In the genomic region with DNA sequence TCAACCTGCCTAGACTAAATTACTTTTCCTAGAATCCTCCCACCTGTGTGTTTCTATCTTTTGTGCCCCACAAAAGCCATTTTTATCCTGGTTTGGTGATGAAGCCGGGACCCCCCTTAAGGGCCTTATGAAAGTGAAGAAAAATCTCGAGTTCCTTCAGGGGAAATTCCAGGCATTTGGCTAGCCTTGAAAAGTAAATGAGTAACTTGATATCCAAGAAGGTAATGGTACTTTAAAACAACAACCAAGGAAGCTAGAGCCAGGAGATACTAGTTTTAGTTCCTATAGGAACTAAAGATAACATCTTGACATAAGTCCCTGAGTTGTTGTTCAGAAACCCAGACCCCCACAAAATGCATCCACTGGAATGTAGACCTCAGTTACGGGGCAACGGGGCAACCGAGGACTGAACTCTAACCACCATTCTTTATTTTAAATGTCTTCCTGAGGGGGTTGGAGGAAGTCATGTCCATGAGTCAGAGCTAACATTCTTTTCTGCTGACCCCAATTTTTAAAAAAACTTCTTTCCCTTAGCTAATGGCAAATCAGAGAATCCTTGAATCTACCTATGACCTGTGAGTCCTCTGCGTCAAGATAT, we compare ENCODE assay signal across 17 cellular contexts.
"Had no signal": no experiment of that assay in that cellular context is flagged by ENCODE, and none has a peak within 500 bp of the region (broad histone marks: within the 10 kb centered on the region; RNA-seq: fewer than 3 reads in every experiment).

No MANE protein-coding gene starts in this region.

- DNase-seq: activated CD4-positive, alpha-beta T cell treated with anti-CD3 and anti-CD28 coated beads for 1 hour; activated gamma-delta T cell; activated T-cell treated with anti-CD3 and anti-CD28 coated beads, Interleukin-2, amount 50 U/mL, for 72 hours; caudate nucleus; foreskin fibroblast; glutamatergic neuron; hypothalamus; left ventricle myocardium superior; retina; stimulated activated CD8-positive, alpha-beta memory T cell treated with anti-CD3 and anti-CD28 coated beads, Interleukin-4, amount 100 ng/mL, for 48 hours; stimulated activated naive CD4-positive, alpha-beta T cell; SW 1271; T-helper 2 cell; thyroid gland had no signal

- ATAC-seq: activated T-cell treated with anti-CD3 and anti-CD28 coated beads, Interleukin-2, amount 50 U/mL, for 72 hours; left ventricle myocardium superior had no signal

- H3K79me2 ChIP-seq: parathyroid adenoma had no signal

- H3K9ac ChIP-seq: parathyroid adenoma had no signal

- H3K27ac ChIP-seq: ascending aorta, parathyroid adenoma, thyroid gland, VCaP had no signal

- H3K36me3 ChIP-seq: ascending aorta, thyroid gland had no signal

- H3K9me3 ChIP-seq: ascending aorta, thyroid gland had no signal

- H3K4me3 ChIP-seq: ascending aorta, thyroid gland had no signal

- H3K4me1 ChIP-seq: ascending aorta, parathyroid adenoma, thyroid gland had no signal

- H2AFZ ChIP-seq: parathyroid adenoma had no signal

- H3K27me3 ChIP-seq: ascending aorta, thyroid gland had no signal
